ENCODE assay signal across 18 cellular contexts in genomic region chr19:10852098-10852800, GRCh38. TPM values are rescaled to one million over a fixed set of nuclear protein-coding genes. Genes with fewer than 3 reads are reported as not detected.
DNase-seq lines count a peak whose midpoint lies in the region; ATAC-seq, FAIRE-seq and TF ChIP-seq lines count a peak whose summit lies in the region.
"Had no signal": no experiment of that assay in that cellular context is flagged by ENCODE, and none has a peak within 500 bp of the region (broad histone marks: within the 10 kb centered on the region; RNA-seq: fewer than 3 reads in every experiment).

No MANE protein-coding gene starts in this region.

- H3K27ac ChIP-seq in brain microvascular endothelial cell (no peak overlapping the region), kidney (ENCODE audit: low read depth in 2 of 2, low read length in 2 of 2) (no peak overlapping the region)
- H3K27ac ChIP-seq: coronary artery, HL-60 had no signal

- H3K4me3 Mint-ChIP-seq in stimulated activated naive CD8-positive, alpha-beta T cell treated with anti-CD3 and anti-CD28 coated beads, Interleukin-15, amount 100 ng/mL, for 72 hours = no peak overlapping the region
- no peak overlapping the region for H3K4me3 Mint-ChIP-seq in activated T-cell treated with anti-CD3 and anti-CD28 coated beads, Interleukin-2, amount 50 U/mL, for 4 hours
- H3K4me3 Mint-ChIP-seq: activated naive CD8-positive, alpha-beta T cell; CD4-positive, CD25-positive, alpha-beta regulatory T cell; stimulated activated effector memory CD8-positive, alpha-beta T cell treated with anti-CD3 and anti-CD28 coated beads, Interleukin-12 subunit alpha, Interleukin-12 subunit beta, amount 100 ng/mL, for 72 hours had no signal

- no peaks in the 10 kb centered on the region for H3K27me3 ChIP-seq in brain microvascular endothelial cell (replicated peaks)

- in situ Hi-C loops in brain microvascular endothelial cell (cut with HindIII; ENCODE audit: low pct_ligation_motif_present, low sequenced_read_pairs) = no loop called here

- intact Hi-C loops in kidney (cut with DNase I) = no loop called here

- H3K4me1 Mint-ChIP-seq in stimulated activated naive CD8-positive, alpha-beta T cell treated with anti-CD3 and anti-CD28 coated beads, Interleukin-15, amount 100 ng/mL, for 72 hours = peaks cover 20% of the 10 kb centered on the region
- peaks cover 4% of the 10 kb centered on the region for H3K4me1 Mint-ChIP-seq in activated T-cell treated with anti-CD3 and anti-CD28 coated beads, Interleukin-2, amount 50 U/mL, for 4 hours (ENCODE audit: low read depth)

- TF ChIP-seq CTCF in brain microvascular endothelial cell (IDR thresholded peaks at IDR 0.05; ENCODE audit: low read depth, low read length, missing control alignments) (no peak), kidney (IDR thresholded peaks at IDR 0.05; ENCODE audit: borderline replicate concordance, extremely low read depth, insufficient read depth) (no peak)

- no peak overlapping the region for H3K9ac ChIP-seq in kidney (ENCODE audit: low read length in 2 of 2)

- DNase-seq in Daoy (ENCODE audit: low read depth) = peak; percentile 82
- DNase-seq in LHCN-M2 (ENCODE audit: low read depth) = peak; percentile 63
- peak; percentile 51 for DNase-seq in brain microvascular endothelial cell
- peak; percentile 8 for DNase-seq in kidney
- DNase-seq in stimulated activated naive CD8-positive, alpha-beta T cell treated with anti-CD3 and anti-CD28 coated beads, Interleukin-15, amount 100 ng/mL, for 72 hours = no peak
- no peak for DNase-seq in activated T-cell treated with anti-CD3 and anti-CD28 coated beads, Interleukin-2, amount 50 U/mL, for 4 hours
- DNase-seq in COLO829 (ENCODE audit: low spot score) = no peak
- DNase-seq: activated CD8-positive, alpha-beta memory T cell treated with anti-CD3 and anti-CD28 coated beads, Interleukin-2, amount 50 U/mL, for 48 hours; CD4-positive, CD25-positive, alpha-beta regulatory T cell; foreskin melanocyte; stimulated activated CD4-positive, alpha-beta T cell treated with anti-CD3 and anti-CD28 coated beads, Interleukin-4, amount 100 ng/mL, for 24 hours had no signal

- no peaks in the 10 kb centered on the region for H3K9me3 ChIP-seq in kidney (ENCODE audit: control insufficient read depth in 1 of 2, low read length in 2 of 2)

- H3K4me3 ChIP-seq in brain microvascular endothelial cell (ENCODE audit: low read depth, low read length) (no peak overlapping the region), kidney (ENCODE audit: low read length in 2 of 2) (no peak overlapping the region)
- H3K4me3 ChIP-seq: coronary artery had no signal

- ATAC-seq in stimulated activated naive CD8-positive, alpha-beta T cell treated with anti-CD3 and anti-CD28 coated beads, Interleukin-15, amount 100 ng/mL, for 72 hours = no peak
- no peak for ATAC-seq in HG03280 (IDR thresholded peaks at IDR 0.05; ENCODE audit: unreplicated experiment)
- no peak for ATAC-seq in activated T-cell treated with anti-CD3 and anti-CD28 coated beads, Interleukin-2, amount 50 U/mL, for 4 hours
- ATAC-seq: stimulated activated effector memory CD8-positive, alpha-beta T cell treated with anti-CD3 and anti-CD28 coated beads, Interleukin-12 subunit alpha, Interleukin-12 subunit beta, amount 100 ng/mL, for 72 hours had no signal

- no peaks in the 10 kb centered on the region for H3K4me1 ChIP-seq in kidney (ENCODE audit: control insufficient read depth in 1 of 2, insufficient read depth in 1 of 2, low read depth in 1 of 2, low read length in 2 of 2)

- FAIRE-seq in kidney (lab: Jason Lieb, UNC) = no peak
- FAIRE-seq: G401.6, islet of Langerhans had no signal

- H3K36me3 ChIP-seq in brain microvascular endothelial cell (replicated peaks) = no peaks in the 10 kb centered on the region
- no peaks in the 10 kb centered on the region for H3K36me3 ChIP-seq in kidney (ENCODE audit: control insufficient read depth in 1 of 2, insufficient read depth in 2 of 2, low read length in 2 of 2)

- H3K27ac Mint-ChIP-seq in stimulated activated naive CD8-positive, alpha-beta T cell treated with anti-CD3 and anti-CD28 coated beads, Interleukin-15, amount 100 ng/mL, for 72 hours = no peak overlapping the region
- H3K27ac Mint-ChIP-seq: activated naive CD8-positive, alpha-beta T cell; CD4-positive, CD25-positive, alpha-beta regulatory T cell; stimulated activated effector memory CD8-positive, alpha-beta T cell treated with anti-CD3 and anti-CD28 coated beads, Interleukin-12 subunit alpha, Interleukin-12 subunit beta, amount 100 ng/mL, for 72 hours had no signal

- no peaks in the 10 kb centered on the region for H3K36me3 Mint-ChIP-seq in activated T-cell treated with anti-CD3 and anti-CD28 coated beads, Interleukin-2, amount 50 U/mL, for 4 hours (ENCODE audit: insufficient read depth)
- H3K36me3 Mint-ChIP-seq: activated naive CD8-positive, alpha-beta T cell; CD4-positive, CD25-positive, alpha-beta regulatory T cell; stimulated activated effector memory CD8-positive, alpha-beta T cell treated with anti-CD3 and anti-CD28 coated beads, Interleukin-12 subunit alpha, Interleukin-12 subunit beta, amount 100 ng/mL, for 72 hours had no signal

- H3K27me3 Mint-ChIP-seq in stimulated activated naive CD8-positive, alpha-beta T cell treated with anti-CD3 and anti-CD28 coated beads, Interleukin-15, amount 100 ng/mL, for 72 hours = no peaks in the 10 kb centered on the region
- H3K27me3 Mint-ChIP-seq in activated T-cell treated with anti-CD3 and anti-CD28 coated beads, Interleukin-2, amount 50 U/mL, for 4 hours (ENCODE audit: low read depth) = no peaks in the 10 kb centered on the region
- H3K27me3 Mint-ChIP-seq: activated naive CD8-positive, alpha-beta T cell; CD4-positive, CD25-positive, alpha-beta regulatory T cell had no signal

- H3K9me3 Mint-ChIP-seq in stimulated activated naive CD8-positive, alpha-beta T cell treated with anti-CD3 and anti-CD28 coated beads, Interleukin-15, amount 100 ng/mL, for 72 hours = no peaks in the 10 kb centered on the region
- no peaks in the 10 kb centered on the region for H3K9me3 Mint-ChIP-seq in activated T-cell treated with anti-CD3 and anti-CD28 coated beads, Interleukin-2, amount 50 U/mL, for 4 hours
- H3K9me3 Mint-ChIP-seq: CD4-positive, CD25-positive, alpha-beta regulatory T cell; stimulated activated effector memory CD8-positive, alpha-beta T cell treated with anti-CD3 and anti-CD28 coated beads, Interleukin-12 subunit alpha, Interleukin-12 subunit beta, amount 100 ng/mL, for 72 hours had no signal

RNA-seq across cellular contexts. Expression of gene C19orf38, which starts 4.0 kb away (rescaled TPM):
- total RNA-seq in Daoy (2014; rRNA removed; shearing (Covaris generic)) = not detected in 2 replicates
- not detected in 2 replicates for total RNA-seq in LHCN-M2 (2014; rRNA removed)
- polyA plus RNA-seq in LHCN-M2 (2012) = 0.11 TPM
- 3.3 TPM for total RNA-seq in kidney
- 2.4 TPM for polyA plus RNA-seq in kidney (ENCODE audit: insufficient read depth, low read depth, low replicate concordance)
- total RNA-seq in activated T-cell treated with anti-CD3 and anti-CD28 coated beads, Interleukin-2, amount 50 U/mL, for 4 hours = under 1 TPM in 2 of 3 donors, not detected in 1; 0.55 to 0.99 TPM

RNA-seq across cellular contexts. Expression of gene TMED1, which starts 16.2 kb away (rescaled TPM):
- total RNA-seq in Daoy (2014; rRNA removed; shearing (Covaris generic)) = 52.6 and 55.8 TPM in 2 replicates
- total RNA-seq in LHCN-M2 (2014; rRNA removed) = 52.1 and 52.9 TPM in 2 replicates
- polyA plus RNA-seq in LHCN-M2 (2012) = 37.2 TPM
- total RNA-seq in kidney = 36.0 TPM
- 60.6 TPM for polyA plus RNA-seq in kidney (ENCODE audit: insufficient read depth, low read depth, low replicate concordance)
- 10 to 100 TPM; 16.8 to 19.1 (median 17.6) TPM for total RNA-seq in activated T-cell treated with anti-CD3 and anti-CD28 coated beads, Interleukin-2, amount 50 U/mL, for 4 hours

RNA-seq across cellular contexts. Expression of gene CARM1, which starts 19.1 kb away (rescaled TPM):
- 20.5 and 24.1 TPM in 2 replicates for total RNA-seq in Daoy (2014; rRNA removed; shearing (Covaris generic))
- total RNA-seq in LHCN-M2 (2014; rRNA removed) = 37.4 and 42.1 TPM in 2 replicates
- polyA plus RNA-seq in LHCN-M2 (2012) = 46.7 TPM
- 41.2 TPM for total RNA-seq in kidney
- 21.9 TPM for polyA plus RNA-seq in kidney (ENCODE audit: insufficient read depth, low read depth, low replicate concordance)
- 10 to 100 TPM; 74.2 to 86.7 (median 75.5) TPM for total RNA-seq in activated T-cell treated with anti-CD3 and anti-CD28 coated beads, Interleukin-2, amount 50 U/mL, for 4 hours

Comparison
In these comparisons a context has a peak if more than half of its experiments do, and no peak if none do; other contexts are left out.
1. DNase-seq: peak in Daoy (single experiment), LHCN-M2 (single experiment), brain microvascular endothelial cell (single experiment) and kidney (single experiment); none in stimulated activated naive CD8-positive, alpha-beta T cell treated with anti-CD3 and anti-CD28 coated beads, Interleukin-15, amount 100 ng/mL, for 72 hours (0 of 2), activated T-cell treated with anti-CD3 and anti-CD28 coated beads, Interleukin-2, amount 50 U/mL, for 4 hours (single experiment) and COLO829 (single experiment).